ENCODE assay signal across 1 cellular context in the genomic region with DNA sequence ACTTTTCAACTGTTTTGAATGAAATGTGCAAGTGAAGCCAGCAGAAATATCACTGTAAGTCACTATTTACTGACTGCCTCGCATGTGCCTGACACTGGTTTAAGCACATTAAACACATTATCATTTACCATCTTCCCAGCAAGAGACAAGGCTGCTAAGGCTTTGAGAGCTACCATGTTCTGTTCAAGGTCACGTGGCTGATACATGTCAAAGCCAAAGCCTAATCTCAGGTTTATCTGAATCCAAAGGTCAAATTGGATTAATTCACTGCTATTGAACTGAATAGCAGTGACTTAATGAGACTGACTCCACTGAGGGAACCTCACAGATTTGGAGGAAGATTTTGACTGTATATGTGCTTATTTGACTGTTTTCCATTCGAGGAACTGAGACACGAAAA.
TF ChIP-seq lines count a peak whose summit lies in the region.

No MANE protein-coding gene starts in this region.

TF ChIP-seq in SK-N-SH treated with all-trans-retinoic acid at 6 μM for 48 hours, 23 proteins besides CTCF, POLR2A, EP300 and RAD21 (continued from another document):
- TF ChIP-seq CSRNP3 (CRISPR knock-in tag; IDR thresholded peaks at IDR 0.05) = no peak
- no peak for TF ChIP-seq PPARA (CRISPR knock-in tag; IDR thresholded peaks at IDR 0.05; ENCODE audit: borderline replicate concordance)
- TF ChIP-seq TOX (CRISPR knock-in tag; IDR thresholded peaks at IDR 0.05; ENCODE audit: borderline replicate concordance) = no peak
- no peak for TF ChIP-seq TCF4 (CRISPR knock-in tag; IDR thresholded peaks at IDR 0.05; ENCODE audit: borderline replicate concordance)
- no peak for TF ChIP-seq ZNF70 (CRISPR knock-in tag; IDR thresholded peaks at IDR 0.05)
